ENCODE assay signal across 10 cellular contexts in genomic region chr1:230170610-230171009, GRCh38.
DNase-seq lines count a peak whose midpoint lies in the region; ATAC-seq and TF ChIP-seq lines count a peak whose summit lies in the region.
"Had no signal": no experiment of that assay in that cellular context is flagged by ENCODE, and none has a peak within 500 bp of the region (broad histone marks: within the 10 kb centered on the region; RNA-seq: fewer than 3 reads in every experiment).

No MANE protein-coding gene starts in this region.

- TF ChIP-seq CTCF in coronary artery (IDR thresholded peaks at IDR 0.05) (no peak), smooth muscle cell (IDR thresholded peaks at IDR 0.05; ENCODE audit: borderline replicate concordance, insufficient read depth, poor library complexity, severe bottlenecking) (no peak), hepatocyte (IDR thresholded peaks at IDR 0.05; ENCODE audit: poor library complexity) (no peak)

- no peak overlapping the region for H3K4me3 ChIP-seq in coronary artery
- no peak overlapping the region for H3K4me3 ChIP-seq in smooth muscle cell
- no peak overlapping the region for H3K4me3 ChIP-seq in hepatocyte
- H3K4me3 ChIP-seq: colonic mucosa, PC-9 had no signal

- H3K9me3 ChIP-seq in smooth muscle cell (replicated peaks; ENCODE audit: low read depth) = no peaks in the 10 kb centered on the region
- H3K9me3 ChIP-seq in hepatocyte (ENCODE audit: low read depth) = no peaks in the 10 kb centered on the region
- H3K9me3 ChIP-seq: colonic mucosa, sigmoid colon had no signal

- H3F3A ChIP-seq in smooth muscle cell (ENCODE audit: low read depth) = peaks cover 7% of the 10 kb centered on the region

- DNase-seq in coronary artery (ENCODE audit: low spot score) = no peak
- no peak for DNase-seq in smooth muscle cell (lab: John Stamatoyannopoulos, UW; ENCODE audit: unreplicated experiment)
- no peak for DNase-seq in effector CD4-positive, alpha-beta T cell
- no peak for DNase-seq in hepatocyte (ENCODE audit: low spot score)
- DNase-seq in germinal center (ENCODE audit: low spot score) = no peak
- DNase-seq: colonic mucosa, PC-9, sigmoid colon had no signal

- peaks cover 90% of the 10 kb centered on the region for H4K20me1 ChIP-seq in smooth muscle cell (ENCODE audit: low read depth)
- H4K20me1 ChIP-seq in hepatocyte (ENCODE audit: insufficient read depth, poor library complexity, severe bottlenecking) = peaks cover 6% of the 10 kb centered on the region

- H2AFZ ChIP-seq in smooth muscle cell (ENCODE audit: low read depth) (no peak overlapping the region), hepatocyte (no peak overlapping the region)
- H2AFZ ChIP-seq: PC-9 had no signal

- peak; percentile 15 for ATAC-seq in GM19463 (IDR thresholded peaks at IDR 0.05; ENCODE audit: unreplicated experiment)
- ATAC-seq in HG03064 (IDR thresholded peaks at IDR 0.05; ENCODE audit: low read depth, unreplicated experiment) = peak; percentile 6

- H3K4me2 ChIP-seq in smooth muscle cell (no peak overlapping the region), hepatocyte (no peak overlapping the region)
- H3K4me2 ChIP-seq: PC-9 had no signal

- no peaks in the 10 kb centered on the region for H3K9me2 ChIP-seq in hepatocyte (replicated peaks; ENCODE audit: insufficient read depth)

- H3K36me3 ChIP-seq in smooth muscle cell (ENCODE audit: low read depth) (no peaks in the 10 kb centered on the region), hepatocyte (replicated peaks; ENCODE audit: insufficient read depth, low read depth) (no peaks in the 10 kb centered on the region)
- H3K36me3 ChIP-seq: colonic mucosa, sigmoid colon had no signal

- H3K79me2 ChIP-seq in smooth muscle cell (ENCODE audit: low read depth) (peaks cover 88% of the 10 kb centered on the region), hepatocyte (peaks cover 90% of the 10 kb centered on the region)

- H3K27me3 ChIP-seq in smooth muscle cell (ENCODE audit: low read depth) (no peaks in the 10 kb centered on the region), hepatocyte (no peaks in the 10 kb centered on the region)
- H3K27me3 ChIP-seq: colonic mucosa, sigmoid colon had no signal

- peaks cover 5% of the 10 kb centered on the region for H3K4me1 ChIP-seq in smooth muscle cell (ENCODE audit: low read depth)
- H3K4me1 ChIP-seq in hepatocyte (ENCODE audit: insufficient read depth) = peaks cover 4% of the 10 kb centered on the region

- peak overlapping the region; percentile 56 to 75 for H3K27ac ChIP-seq in coronary artery
- peak overlapping the region; percentile 66 for H3K27ac ChIP-seq in smooth muscle cell (ENCODE audit: low read depth)
- H3K27ac ChIP-seq in hepatocyte = no peak overlapping the region
- H3K27ac ChIP-seq: PC-9 had no signal

- 85% methylated on average over 2 of the region's 2 CpGs for WGBS in smooth muscle cell (ENCODE audit: low lambda C conversion rate)
- WGBS in hepatocyte (ENCODE audit: low lambda C conversion rate, missing lambda C conversion rate) = 83% methylated on average over 2 of the region's 2 CpGs

- H3K9ac ChIP-seq in smooth muscle cell (ENCODE audit: low read depth) = no peak overlapping the region
